26 cellular contexts compared by ENCODE assay signal in genomic region chr13:84677836-84678235, GRCh38.
"Had no signal": no experiment of that assay in that cellular context is flagged by ENCODE, and none has a peak within 500 bp of the region (broad histone marks: within the 10 kb centered on the region; RNA-seq: fewer than 3 reads in every experiment).

No MANE protein-coding gene starts in this region.

- H3K27me3 Mint-ChIP-seq: dendritic cell treated with granulocyte-macrophage colony-stimulating factor and Interleukin-4, amounts not matched to agents 40 ng/mL and 50 ng/mL, for 4 days; effector memory CD8-positive, alpha-beta T cell had no signal

- H3K27ac ChIP-seq: coronary artery, dorsolateral prefrontal cortex, epithelial cell of prostate, esophagus muscularis mucosa, esophagus squamous epithelium, foreskin keratinocyte, gastrocnemius medialis, gastroesophageal sphincter, heart left ventricle, heart right ventricle, hepatocyte had no signal

- H3K4me2 ChIP-seq: hepatocyte had no signal

- H2AFZ ChIP-seq: hepatocyte had no signal

- H3K4me1 ChIP-seq: esophagus muscularis mucosa, esophagus squamous epithelium, foreskin keratinocyte, gastrocnemius medialis, gastroesophageal sphincter had no signal

- H3K27me3 ChIP-seq: dorsolateral prefrontal cortex, esophagus muscularis mucosa, esophagus squamous epithelium, foreskin keratinocyte, gastrocnemius medialis, gastroesophageal sphincter, heart left ventricle, heart right ventricle, hepatocyte had no signal

- H3K4me3 ChIP-seq: coronary artery, dorsolateral prefrontal cortex, esophagus muscularis mucosa, esophagus squamous epithelium, gastrocnemius medialis, gastroesophageal sphincter, heart left ventricle, heart right ventricle, hepatocyte had no signal

- H3K4me3 Mint-ChIP-seq: dendritic cell treated with granulocyte-macrophage colony-stimulating factor and Interleukin-4, amounts not matched to agents 40 ng/mL and 50 ng/mL, for 4 days; effector memory CD8-positive, alpha-beta T cell; endodermal cell had no signal

- DNase-seq: cortex of kidney; dermis blood vessel endothelial cell; dorsolateral prefrontal cortex; effector CD4-positive, alpha-beta T cell; effector CD8-positive, alpha-beta T cell; effector memory CD4-positive, alpha-beta T cell; effector memory CD8-positive, alpha-beta T cell; endodermal cell; erythroblast; esophagus squamous epithelium; foreskin fibroblast; foreskin keratinocyte; foreskin melanocyte; gastrocnemius medialis; glutamatergic neuron; head of caudate nucleus; heart left ventricle; heart right ventricle; hippocampal formation had no signal

- H3K9me3 Mint-ChIP-seq: endodermal cell had no signal

- ATAC-seq: effector memory CD8-positive, alpha-beta T cell; esophagus mucosa; foreskin keratinocyte; gastrocnemius medialis; gastroesophageal sphincter; heart left ventricle; heart right ventricle had no signal

- H3K36me3 ChIP-seq: esophagus muscularis mucosa, esophagus squamous epithelium, gastrocnemius medialis, gastroesophageal sphincter, heart left ventricle, heart right ventricle had no signal

- H3K79me2 ChIP-seq: hepatocyte had no signal

- H3K27ac Mint-ChIP-seq: dendritic cell treated with granulocyte-macrophage colony-stimulating factor and Interleukin-4, amounts not matched to agents 40 ng/mL and 50 ng/mL, for 4 days; effector memory CD8-positive, alpha-beta T cell; endodermal cell had no signal

- H3K9me3 ChIP-seq: esophagus squamous epithelium, gastrocnemius medialis, heart left ventricle had no signal
